ENCODE assay signal across 10 cellular contexts in the genomic region with DNA sequence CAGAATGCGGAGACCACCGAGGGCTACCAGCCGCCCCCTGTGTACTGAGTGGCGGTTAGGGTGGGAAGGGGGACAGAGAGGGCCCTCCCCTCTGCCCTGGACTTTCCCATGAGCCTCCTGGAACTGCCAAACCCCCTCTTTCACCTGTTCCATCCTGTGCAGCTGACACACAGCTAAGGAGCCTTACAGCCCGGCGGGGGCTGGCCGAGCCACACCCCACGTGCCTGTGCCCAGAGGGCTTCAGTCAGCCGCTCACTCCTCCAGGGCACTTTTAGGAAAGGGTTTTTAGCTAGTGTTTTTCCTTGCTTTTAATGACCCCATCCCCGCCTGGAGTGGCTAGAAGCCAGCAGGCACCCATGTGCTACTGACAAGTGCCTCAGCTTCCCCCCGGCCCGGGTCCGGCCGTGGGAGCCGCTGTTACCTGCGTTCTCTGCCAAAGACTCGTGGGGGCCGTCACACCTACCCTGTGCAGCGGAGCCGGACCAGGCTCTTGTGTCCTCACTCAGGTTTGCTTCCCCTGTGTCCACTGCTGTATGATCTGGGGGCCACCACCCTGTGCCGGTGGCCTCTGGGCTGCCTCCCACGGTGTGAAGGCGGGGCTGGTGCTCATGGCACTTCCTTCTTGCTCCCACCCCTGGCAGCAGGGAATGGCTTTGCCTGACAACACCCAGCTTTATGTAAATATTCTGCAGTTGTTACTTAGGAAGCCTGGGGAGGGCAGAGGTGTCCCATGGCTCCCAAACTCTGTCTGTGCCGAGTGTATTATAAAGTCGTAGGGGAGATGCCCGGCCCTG. TPM values are rescaled to one million over a fixed set of nuclear protein-coding genes. Genes with fewer than 3 reads are reported as not detected.
DNase-seq lines count a peak whose midpoint lies in the region; ATAC-seq and TF ChIP-seq lines count a peak whose summit lies in the region.
"Not testable (repeated sequence)": the region's sequence is repeated elsewhere in the genome, so short reads cannot be mapped to it uniquely, and the experiment has no call there.
"Had no signal": no experiment of that assay in that cellular context is flagged by ENCODE, and none has a peak within 500 bp of the region (broad histone marks: within the 10 kb centered on the region; RNA-seq: fewer than 3 reads in every experiment).

No MANE protein-coding gene starts in this region.

- not testable (repeated sequence) for H3K9me3 Mint-ChIP-seq in GM23338

- not testable (repeated sequence) for H2BK5ac ChIP-seq in neuronal stem cell (ENCODE audit: low read length)

- H2BK12ac ChIP-seq in neuronal stem cell (ENCODE audit: low read length), result not testable (repeated sequence)

- H3K14ac ChIP-seq in neuronal stem cell (ENCODE audit: low read length), result peak overlapping the region; percentile 8

- H3K4me3 Mint-ChIP-seq in GM23338, result not testable (repeated sequence)

- peak; percentile 89 for ATAC-seq in GM23338
- peak; percentile 38 for ATAC-seq in body of pancreas
- ATAC-seq in foreskin keratinocyte, result peak; percentile 58
- ATAC-seq in left colon, result peak; percentile 99

- not testable (repeated sequence) for H2AFZ ChIP-seq in GM23338; neuronal stem cell (ENCODE audit: low read length)

- not testable (repeated sequence) for H3K9me3 ChIP-seq in body of pancreas; neuronal stem cell (replicated peaks in 1 of 2; ENCODE audit: control insufficient read depth in 2 of 2, insufficient read depth in 1 of 2, low read depth in 1 of 2, low read length in 2 of 2)

- H2AK5ac ChIP-seq in neuronal stem cell (ENCODE audit: low read depth, low read length), result not testable (repeated sequence)

- intact Hi-C loops in body of pancreas (cut with DNase I); left colon (cut with DNase I, micrococcal nuclease): not testable (repeated sequence)

- H3K9ac ChIP-seq in neuronal stem cell (ENCODE audit: low read depth, low read length, poor library complexity), result not testable (repeated sequence)

- not testable (repeated sequence) for H3K36me3 Mint-ChIP-seq in GM23338 (ENCODE audit: low read depth)

- not testable (repeated sequence) for H3K79me2 ChIP-seq in GM23338 (replicated peaks; ENCODE audit: insufficient read depth)

- H3K36me3 ChIP-seq in GM23338 (ENCODE audit: insufficient read depth); body of pancreas (replicated peaks in 1 of 2; ENCODE audit: insufficient read depth in 1 of 2, low read depth in 2 of 2); neuronal stem cell (replicated peaks in 1 of 2; ENCODE audit: control insufficient read depth in 2 of 2, insufficient read depth in 2 of 2, low read length in 2 of 2): not testable (repeated sequence)

- not testable (repeated sequence) for H3K4me1 Mint-ChIP-seq in GM23338

- not testable (repeated sequence) for H3K18ac ChIP-seq in neuronal stem cell (ENCODE audit: low read length)

- not testable (repeated sequence) for H2BK120ac ChIP-seq in neuronal stem cell (ENCODE audit: low read depth, low read length)

- not testable (repeated sequence) for H3K4ac ChIP-seq in neuronal stem cell (ENCODE audit: low read length)

- not testable (repeated sequence) for H3F3A ChIP-seq in GM23338 (replicated peaks; ENCODE audit: low read depth)

- WGBS in body of pancreas, 2 donors, result 62 to 67% methylated on average over 14 to 25 of the region's 26 CpGs
- WGBS in neuronal stem cell (ENCODE audit: extremely low coverage in 2 of 2, insufficient read length in 2 of 2, insufficient replicate concordance in 1 of 2), 2 donors, result no CpG with 5 or more reads among the region's 26 CpGs

- not testable (repeated sequence) for H4K8ac ChIP-seq in neuronal stem cell (ENCODE audit: low read depth, low read length)

- not testable (repeated sequence) for H3K27me3 Mint-ChIP-seq in GM23338 (ENCODE audit: insufficient read depth, low read depth, poor library complexity)

- not testable (repeated sequence) for H3K9me2 ChIP-seq in GM23338 (ENCODE audit: insufficient read depth)

- TF ChIP-seq CTCF in GM23338 (conservative IDR thresholded peaks at IDR 0.05; ENCODE audit: low read depth in 2 of 2); body of pancreas (IDR thresholded peaks at IDR 0.05); foreskin keratinocyte (conservative IDR thresholded peaks at IDR 0.05): not testable (repeated sequence)

- H3K79me1 ChIP-seq in neuronal stem cell (ENCODE audit: low read depth, low read length), result not testable (repeated sequence)

- H3K4me1 ChIP-seq in GM23338 (ENCODE audit: insufficient read depth); body of pancreas; foreskin keratinocyte; neuronal stem cell (ENCODE audit: control insufficient read depth in 2 of 2, insufficient read depth in 1 of 2, low read depth in 1 of 2, low read length in 2 of 2): not testable (repeated sequence)

- H2BK15ac ChIP-seq in neuronal stem cell (ENCODE audit: low read length), result not testable (repeated sequence)

- H4K91ac ChIP-seq in neuronal stem cell (ENCODE audit: low read depth, low read length, poor library complexity), result not testable (repeated sequence)

- H3K27ac ChIP-seq in GM23338 (ENCODE audit: low read depth); body of pancreas; foreskin keratinocyte; neuronal stem cell (replicated peaks; ENCODE audit: low read length): not testable (repeated sequence)
- peak overlapping the region; percentile 21 for H3K27ac ChIP-seq in substantia nigra (ENCODE audit: low read depth, low read length, poor library complexity, severe bottlenecking)

- DNase-seq in GM23338 (ENCODE audit: low spot score) (peak; percentile 15), NCI-H510A treated with DMSO at 0.1 percent for 48 hours (lab: John Stamatoyannopoulos, UW) (peak; percentile 0), left colon (peak; percentile 50 to 70)
- DNase-seq in body of pancreas; foreskin keratinocyte; neuronal stem cell (ENCODE audit: low spot score); substantia nigra (lab: John Stamatoyannopoulos, UW): not testable (repeated sequence)

- H3K4me3 ChIP-seq in GM23338; body of pancreas; neuronal stem cell (ENCODE audit: low read length in 2 of 2): not testable (repeated sequence)

- not testable (repeated sequence) for H4K20me1 ChIP-seq in GM23338 (replicated peaks; ENCODE audit: insufficient read depth)

- not testable (repeated sequence) for H3K4me2 ChIP-seq in GM23338; neuronal stem cell (ENCODE audit: insufficient read depth, low read length, poor library complexity, severe bottlenecking)

- peak overlapping the region; percentile 65 for H3K23ac ChIP-seq in neuronal stem cell (ENCODE audit: low read depth, low read length, poor library complexity)

- not testable (repeated sequence) for TF ChIP-seq POLR2A in body of pancreas (IDR thresholded peaks at IDR 0.05)

- H3K27ac Mint-ChIP-seq in GM23338, result not testable (repeated sequence)

- not testable (repeated sequence) for H3K27me3 ChIP-seq in GM23338 (ENCODE audit: insufficient read depth); body of pancreas; neuronal stem cell (ENCODE audit: control insufficient read depth in 3 of 3, insufficient read depth in 3 of 3, low read depth in 1 of 3, low read length in 3 of 3)
- H3K27me3 ChIP-seq in foreskin keratinocyte, result peaks cover 11% of the 10 kb centered on the region

RNA-seq across cellular contexts. Expression of gene GOLGA8J, which starts 37.3 kb away (rescaled TPM):
- total RNA-seq in GM23338 (2014; rRNA removed; shearing (Covaris generic)), result not detected in 2 replicates
- polyA plus RNA-seq in GM23338 (2016; fragmentation: Nextera tagmentation; extraction: Ambion mirVana) (not detected in 2 replicates), foreskin keratinocyte (not detected in 2 replicates)
- total RNA-seq in body of pancreas (not detected), foreskin keratinocyte (0.07 TPM in 1 of 2 replicates, not detected in the other), left colon (not detected)
- not detected for polyA plus RNA-seq in neuronal stem cell (2013, experiment 1 of 2)
- polyA plus RNA-seq in neuronal stem cell (2013, experiment 2 of 2), result 0.04 TPM
- total RNA-seq: M059J, RPMI7951, SJCRH30 had no signal

Comparison
In these comparisons a context has a peak if more than half of its experiments do, and no peak if none do; other contexts are left out.
1. ATAC-seq: peak in every context shown above with its lines; median percentile 99 in left colon; 89 in GM23338; 58 in foreskin keratinocyte; 38 in body of pancreas.